ENCODE assay signal across 9 cellular contexts in the genomic region with DNA sequence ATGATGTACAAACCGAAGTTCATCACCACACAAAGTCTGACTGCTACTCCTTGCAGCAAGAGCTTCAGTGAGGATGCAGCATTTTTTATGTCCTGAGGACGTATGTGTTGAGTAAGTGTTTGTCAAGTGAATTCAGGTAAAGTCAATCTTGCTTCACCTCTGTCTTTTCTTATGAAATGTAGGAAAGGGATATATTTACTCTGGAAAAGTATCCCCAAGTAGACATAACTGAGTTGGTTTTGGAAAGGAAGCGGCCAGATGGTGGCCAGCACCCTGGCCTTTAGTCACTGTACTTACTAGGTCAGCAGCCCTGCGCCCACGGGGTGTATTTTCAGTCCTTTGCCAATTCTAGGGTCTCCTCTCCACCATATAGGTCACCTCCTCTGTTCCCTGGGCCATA.
"Had no signal": no experiment of that assay in that cellular context is flagged by ENCODE, and none has a peak within 500 bp of the region (broad histone marks: within the 10 kb centered on the region; RNA-seq: fewer than 3 reads in every experiment).

No MANE protein-coding gene starts in this region.

- H2AFZ ChIP-seq: GM23248 had no signal

- ATAC-seq: HCT116, K562 had no signal

- H3K9ac ChIP-seq: GM23248 had no signal

- DNase-seq: GM23248, GOT3, H7, HFFc6, IMR-90 had no signal

- H3K36me3 ChIP-seq: HAP-1 had no signal

- H3K9me3 ChIP-seq: HAP-1 had no signal

- FAIRE-seq: K562 had no signal

- H3K27ac ChIP-seq: GM23248, HL-60 had no signal

- H3K4me3 ChIP-seq: GM23248, HAP-1, K562 had no signal

- H3K4me1 ChIP-seq: HAP-1 had no signal
